ENCODE assay signal across 1 cellular context in genomic region chr7:29145553-29146081, GRCh38.
TF ChIP-seq lines count a peak whose summit lies in the region.

No MANE protein-coding gene starts in this region.

TF ChIP-seq in neural cell, 6 proteins besides CTCF, POLR2A, EP300 and RAD21 (continued from another document):
- TF ChIP-seq REST (IDR thresholded peaks at IDR 0.05; ENCODE audit: borderline replicate concordance) (no peak), TAF1 (IDR thresholded peaks at IDR 0.05; ENCODE audit: low read depth) (no peak), MXI1 (conservative IDR thresholded peaks at IDR 0.05; ENCODE audit: poor library complexity, severe bottlenecking) (no peak), SMC3 (conservative IDR thresholded peaks at IDR 0.05; ENCODE audit: poor library complexity) (no peak)
TF ChIP-seq in neural cell: peak in this region for 0.
